Comparison of ENCODE assay signal across 8 cellular contexts in the genomic region with DNA sequence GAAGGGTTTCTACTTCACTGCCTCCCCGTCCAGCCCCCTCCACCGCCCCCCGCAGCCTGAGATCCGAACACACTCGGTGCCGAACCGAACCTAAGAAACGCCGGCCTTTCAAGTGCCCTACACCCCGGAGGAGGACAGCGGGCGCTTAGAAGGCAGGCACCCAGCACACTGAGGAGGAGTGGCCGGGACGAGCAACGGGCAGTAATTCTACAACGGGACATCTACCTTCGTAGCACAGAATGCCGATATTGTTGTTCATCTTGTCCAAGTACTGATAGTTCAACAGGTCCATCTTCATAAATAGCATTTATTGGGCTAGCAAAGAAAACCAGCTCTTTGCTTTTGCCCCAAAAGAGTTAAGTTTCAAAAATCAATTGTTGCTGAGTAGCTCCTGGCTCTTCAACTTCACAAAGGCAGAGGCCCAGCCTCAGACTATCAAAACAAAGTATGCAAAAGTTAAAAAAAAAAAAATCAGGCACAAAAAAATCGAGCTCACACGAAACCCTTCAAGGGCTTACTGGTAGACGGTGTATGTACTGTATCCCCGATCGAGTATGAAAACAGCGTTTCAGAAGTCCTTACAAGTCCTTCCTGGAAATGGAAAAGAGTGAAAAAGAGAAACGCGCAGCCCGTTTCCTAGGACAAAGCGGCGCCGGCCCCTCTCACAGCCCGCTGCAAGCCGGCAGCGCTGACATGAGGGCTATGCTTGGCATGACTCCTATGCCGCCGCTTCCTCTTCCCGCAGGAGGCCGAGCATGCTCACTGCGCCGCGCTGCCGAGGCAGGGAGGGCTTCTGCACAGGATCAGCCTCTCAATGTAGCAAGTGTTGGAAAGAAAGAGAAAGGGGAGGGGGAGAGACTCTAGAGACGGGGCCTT. TPM values are rescaled to one million over a fixed set of nuclear protein-coding genes. Genes with fewer than 3 reads are reported as not detected.
DNase-seq lines count a peak whose midpoint lies in the region; ATAC-seq and TF ChIP-seq lines count a peak whose summit lies in the region.

Gene VGLL4 (minus strand): TSS at position 704 of the 876 bp plus-strand sequence. CDS start 397 bp downstream, at position 307.

- intact Hi-C loops in CD4-positive, alpha-beta memory T cell (cut with micrococcal nuclease): loop anchor here (2.0 to 5.0 kb wide), 4 partner anchors 19 to 839 kb away; partner anchors contain the start of gene TSEN2

- peak within 1 kb of the TSS; percentile 78 for H3K9ac ChIP-seq in OCI-LY3 (ENCODE audit: low read length)

- TF ChIP-seq CTCF in HL-60 (IDR thresholded peaks at IDR 0.05; ENCODE audit: insufficient read depth, low read length) (no peak), OCI-LY3 (IDR thresholded peaks at IDR 0.05; ENCODE audit: low read depth, low read length) (no peak)

- H3K27me3 Mint-ChIP-seq in CD4-positive, alpha-beta memory T cell: no peaks in the 10 kb centered on the region

- peak; percentile 46 for ATAC-seq in GM19452 (IDR thresholded peaks at IDR 0.05; ENCODE audit: unreplicated experiment)

- peak within 1 kb of the TSS; percentile 95 to 100 (median 98) for H3K4me3 Mint-ChIP-seq in CD4-positive, alpha-beta memory T cell

- peak within 1 kb of the TSS; percentile 68 for H3K4me2 ChIP-seq in OCI-LY3 (ENCODE audit: low read length)

- peak within 1 kb of the TSS; percentile 72 for H3K27ac ChIP-seq in CD4-positive, alpha-beta memory T cell (ENCODE audit: low read depth, low read length)
- H3K27ac ChIP-seq in HL-60 (replicated peaks) (peak within 1 kb of the TSS; percentile 87), OCI-LY3 (ENCODE audit: low read length) (peak within 1 kb of the TSS; percentile 63)

- peaks cover 0 to 4% (median 0%) of the 10 kb centered on the region in 8 donors for H3K9me3 Mint-ChIP-seq in CD4-positive, alpha-beta memory T cell

- CTCF ChIA-PET in CD4-positive, alpha-beta memory T cell (lab: Charles Lee; ENCODE audit: partially characterized antibody): interaction anchor here (0.9 to 1.8 kb wide), 4 partner anchors 18 to 406 kb away, joined by 3 to 5 read pairs (median 4); no protein-coding TSS in a partner anchor

- peaks cover 19 to 56% (median 30%) of the 10 kb centered on the region in 4 donors for H3K4me1 Mint-ChIP-seq in CD4-positive, alpha-beta memory T cell

- H3K4me3 ChIP-seq in CD4-positive, alpha-beta memory T cell (ENCODE audit: low read length in 2 of 2): peak within 1 kb of the TSS; percentile 79 to 98
- H3K4me3 ChIP-seq in HL-60 (replicated peaks; ENCODE audit: insufficient read depth, low read length): peak within 1 kb of the TSS; percentile 82
- peak within 1 kb of the TSS; percentile 86 for H3K4me3 ChIP-seq in OCI-LY3 (ENCODE audit: low read length)

- peak; percentile 42 to 64 (median 44) for DNase-seq in CD4-positive, alpha-beta memory T cell
- DNase-seq in HL-60 (ENCODE audit: low read depth in 1 of 2, low spot score in 1 of 2): peak; percentile 75 to 90
- peak; percentile 49 for DNase-seq in activated T-cell treated with anti-CD3 and anti-CD28 coated beads for 1 hour (ENCODE audit: low read depth)
- DNase-seq in epidermal melanocyte (ENCODE audit: insufficient read length, low spot score): peak; percentile 58
- peak; percentile 82 for DNase-seq in middle frontal gyrus (ENCODE audit: extremely low spot score, low spot score)
- peak; percentile 24 to 44 for DNase-seq in stimulated activated CD8-positive, alpha-beta memory T cell treated with anti-CD3 and anti-CD28 coated beads, Interleukin-2, amount 100 ng/mL, for 1 hour (ENCODE audit: low read depth in 2 of 2)

- H3K36me3 Mint-ChIP-seq in CD4-positive, alpha-beta memory T cell: peaks cover 5 to 12% of the 10 kb centered on the region in 2 donors

- H3K79me2 ChIP-seq in OCI-LY3 (ENCODE audit: low read length): peaks cover 38% of the 10 kb centered on the region

- H3K27me3 ChIP-seq in CD4-positive, alpha-beta memory T cell (ENCODE audit: insufficient read depth, low read length): no peaks in the 10 kb centered on the region
- H3K27me3 ChIP-seq in HL-60 (ENCODE audit: insufficient read depth, poor library complexity, severe bottlenecking): no peaks in the 10 kb centered on the region
- H3K27me3 ChIP-seq in OCI-LY3 (ENCODE audit: low read depth, low read length): peaks cover 11% of the 10 kb centered on the region

- POLR2A ChIA-PET in CD4-positive, alpha-beta memory T cell (lab: Charles Lee; ENCODE audit: partially characterized antibody): interaction anchor here (0.6 to 2.2 kb wide), 13 partner anchors 9 to 373 kb away, joined by 3 to 10 read pairs (median 4); partner anchors contain the start of genes ATG7 and TAMM41

- 0 out of 2 replicates have a peak, but pooled peaks cover 3% of the 10 kb centered on the region for H4K20me1 ChIP-seq in OCI-LY3 (ENCODE audit: insufficient read depth, low read length)

- H3K36me3 ChIP-seq in CD4-positive, alpha-beta memory T cell (ENCODE audit: insufficient read depth, low read length): no peaks in the 10 kb centered on the region
- peaks cover 3% of the 10 kb centered on the region for H3K36me3 ChIP-seq in OCI-LY3 (replicated peaks; ENCODE audit: low read depth, low read length)

- H2AFZ ChIP-seq in OCI-LY3 (ENCODE audit: low read depth, low read length): peak within 1 kb of the TSS; percentile 55

- peaks cover 30% of the 10 kb centered on the region for H3K4me1 ChIP-seq in CD4-positive, alpha-beta memory T cell (ENCODE audit: insufficient read depth, low read length)
- peaks cover 11% of the 10 kb centered on the region for H3K4me1 ChIP-seq in OCI-LY3 (ENCODE audit: low read length)

- H3K27ac Mint-ChIP-seq in CD4-positive, alpha-beta memory T cell: peak within 1 kb of the TSS; percentile 93 to 100 (median 98)

- no peaks in the 10 kb centered on the region for H3K9me3 ChIP-seq in CD4-positive, alpha-beta memory T cell (ENCODE audit: control insufficient read depth in 1 of 2, low read length in 2 of 2)
- no peaks in the 10 kb centered on the region for H3K9me3 ChIP-seq in OCI-LY3 (ENCODE audit: insufficient read depth, low read length)

RNA-seq across cellular contexts. Expression of gene VGLL4, which starts in this region (rescaled TPM):
- 10 to 100 TPM; 29.2 to 30.3 TPM for total RNA-seq in CD4-positive, alpha-beta memory T cell
- polyA plus RNA-seq in CD4-positive, alpha-beta memory T cell: 10 to 100 TPM; 15.1 to 21.9 TPM

Comparison
In these comparisons a context has a peak if more than half of its experiments do, and no peak if none do; other contexts are left out.
1. Peak in every context shown above with its lines: DNase-seq, ATAC-seq, H3K4me3 ChIP-seq and H3K27ac ChIP-seq.